10 cellular contexts compared by ENCODE assay signal in genomic region chr11:2306971-2307732, GRCh38. TPM values are rescaled to one million over a fixed set of nuclear protein-coding genes. Genes with fewer than 3 reads are reported as not detected.
A peak's percentile ranks its signal among the peaks of the same experiment; 100 is the strongest.
DNase-seq lines count a peak whose midpoint lies in the region; ATAC-seq, FAIRE-seq and TF ChIP-seq lines count a peak whose summit lies in the region.
"Had no signal": no experiment of that assay in that cellular context is flagged by ENCODE, and none has a peak within 500 bp of the region (broad histone marks: within the 10 kb centered on the region; RNA-seq: fewer than 3 reads in every experiment).

No MANE protein-coding gene starts in this region.

- TF ChIP-seq CTCF in HFFc6 (IDR thresholded peaks at IDR 0.05) (no peak), choroid plexus epithelial cell (conservative IDR thresholded peaks at IDR 0.05; ENCODE audit: low read depth, low read length) (no peak)

- POLR2A ChIA-PET in naive thymus-derived CD8-positive, alpha-beta T cell (lab: Charles Lee): interaction anchor here (0.6 to 10.9 kb wide), 8 partner anchors 10 to 326 kb away, joined by 3 to 113 read pairs (median 13); partner anchors contain the start of genes CD81 and TSSC4

- H3K36me3 ChIP-seq in ACC112 (ENCODE audit: insufficient read depth, low read length): no peaks in the 10 kb centered on the region

- FAIRE-seq in urothelium cell line (lab: Jason Lieb, UNC): no peak

- DNase-seq in HFFc6 (peak; percentile 6), choroid plexus epithelial cell (ENCODE audit: low read depth) (peak; percentile 31), urothelium cell line (ENCODE audit: low spot score) (no peak), GM19238 (ENCODE audit: insufficient read length, low spot score) (no peak)
- peak in 1 of 10 donors; percentile 17 for DNase-seq in naive thymus-derived CD8-positive, alpha-beta T cell
- DNase-seq: activated T-cell treated with anti-CD3 and anti-CD28 coated beads for 4 hours, NCI-H2029 had no signal

- peak overlapping the region; percentile 25 for H2AFZ ChIP-seq in ACC112 (ENCODE audit: low read length, unreplicated experiment)

- H3K27ac Mint-ChIP-seq in HFFc6: no peak overlapping the region
- H3K27ac Mint-ChIP-seq in naive thymus-derived CD8-positive, alpha-beta T cell: peak overlapping the region in 8 of 10 donors; percentile 29 to 92 (median 66)

- peaks cover 19% of the 10 kb centered on the region for H3K4me1 ChIP-seq in ACC112 (ENCODE audit: control insufficient read depth, insufficient read depth, low read length, unreplicated experiment)

- H3K4me3 Mint-ChIP-seq in HFFc6: no peak overlapping the region
- peak overlapping the region in 6 of 10 donors; percentile 20 to 98 (median 59) for H3K4me3 Mint-ChIP-seq in naive thymus-derived CD8-positive, alpha-beta T cell

- H3K4me1 Mint-ChIP-seq in HFFc6 (ENCODE audit: low read depth): peaks cover 16% of the 10 kb centered on the region
- H3K4me1 Mint-ChIP-seq in naive thymus-derived CD8-positive, alpha-beta T cell: peaks cover 28 to 69% (median 47%) of the 10 kb centered on the region in 4 donors

- H3K27me3 ChIP-seq in ACC112 (ENCODE audit: insufficient read depth, low read length): no peaks in the 10 kb centered on the region

- no peak overlapping the region for H3K4me3 ChIP-seq in ACC112 (ENCODE audit: low read depth, low read length)
- no peak overlapping the region for H3K4me3 ChIP-seq in choroid plexus epithelial cell (ENCODE audit: low read depth, low read length)

- H3K27ac ChIP-seq in ACC112 (ENCODE audit: low read depth, low read length): no peak overlapping the region

- no peaks in the 10 kb centered on the region for H3K36me3 Mint-ChIP-seq in HFFc6 (ENCODE audit: low read depth)
- H3K36me3 Mint-ChIP-seq in naive thymus-derived CD8-positive, alpha-beta T cell: peaks cover 0 to 5% (median 2%) of the 10 kb centered on the region in 3 donors

- H3K9me3 Mint-ChIP-seq in HFFc6: no peaks in the 10 kb centered on the region
- H3K9me3 Mint-ChIP-seq in naive thymus-derived CD8-positive, alpha-beta T cell: no peaks in the 10 kb centered on the region

- no peaks in the 10 kb centered on the region; the same call in 1 of the 2 replicates for H3K27me3 Mint-ChIP-seq in HFFc6 (ENCODE audit: insufficient read depth)
- no peaks in the 10 kb centered on the region for H3K27me3 Mint-ChIP-seq in naive thymus-derived CD8-positive, alpha-beta T cell

- H3K79me2 ChIP-seq in ACC112 (ENCODE audit: control insufficient read depth, insufficient read depth, low read length, unreplicated experiment): no peaks in the 10 kb centered on the region

- ATAC-seq in naive thymus-derived CD8-positive, alpha-beta T cell: no peak
- no peak for ATAC-seq in GM18858 (IDR thresholded peaks at IDR 0.05; ENCODE audit: unreplicated experiment)
- no peak for ATAC-seq in GM18511 (IDR thresholded peaks at IDR 0.05; ENCODE audit: unreplicated experiment)

RNA-seq across cellular contexts. Expression of gene TSPAN32, which starts 5.3 kb away (rescaled TPM):
- total RNA-seq in HFFc6 (2021; fragmentation: NEBNext Ultra II Directional; extraction: Animal tissue kit (Norgen Biotek cat#: 25700)): not detected
- total RNA-seq in naive thymus-derived CD8-positive, alpha-beta T cell: 100 to 1,000 TPM; 158 to 171 TPM
- 100 to 1,000 TPM in 1 of 3 donors, 10 to 100 TPM in 2; 58.5 to 124 (median 96.6) TPM for polyA plus RNA-seq in naive thymus-derived CD8-positive, alpha-beta T cell

RNA-seq across cellular contexts. Expression of gene C11orf21, which starts 5.4 kb away (rescaled TPM):
- not detected for total RNA-seq in HFFc6 (2021; fragmentation: NEBNext Ultra II Directional; extraction: Animal tissue kit (Norgen Biotek cat#: 25700))
- total RNA-seq in naive thymus-derived CD8-positive, alpha-beta T cell: 100 to 1,000 TPM; 113 to 115 TPM
- 10 to 100 TPM; 13.6 to 20.2 (median 20.2) TPM for polyA plus RNA-seq in naive thymus-derived CD8-positive, alpha-beta T cell

RNA-seq across cellular contexts. Expression of gene ASCL2, which starts 36.8 kb away (rescaled TPM):
- total RNA-seq in HFFc6 (2021; fragmentation: NEBNext Ultra II Directional; extraction: Animal tissue kit (Norgen Biotek cat#: 25700)): not detected
- under 1 TPM in 1 of 2 experiments, not detected in 1; 0.19 TPM for total RNA-seq in naive thymus-derived CD8-positive, alpha-beta T cell
- polyA plus RNA-seq in naive thymus-derived CD8-positive, alpha-beta T cell: 1 to 10 TPM in 1 of 3 donors, under 1 TPM in 1, not detected in 1; 0.23 to 2.8 TPM

Comparison
In these comparisons a context has a peak if more than half of its experiments do, and no peak if none do; other contexts are left out.
1. DNase-seq: peak in HFFc6 (single experiment) and choroid plexus epithelial cell (single experiment); none in urothelium cell line (single experiment) and GM19238 (single experiment).
2. RNA of gene TSPAN32, which starts 5.3 kb away (total RNA-seq): 158 to 171 TPM in naive thymus-derived CD8-positive, alpha-beta T cell; not detected in HFFc6; every median in the first group is over 100 times any median in the second.
3. RNA of gene C11orf21, which starts 5.4 kb away (total RNA-seq): 113 to 115 TPM in naive thymus-derived CD8-positive, alpha-beta T cell; not detected in HFFc6; every median in the first group is over 10 times any median in the second.